In the genomic region with DNA sequence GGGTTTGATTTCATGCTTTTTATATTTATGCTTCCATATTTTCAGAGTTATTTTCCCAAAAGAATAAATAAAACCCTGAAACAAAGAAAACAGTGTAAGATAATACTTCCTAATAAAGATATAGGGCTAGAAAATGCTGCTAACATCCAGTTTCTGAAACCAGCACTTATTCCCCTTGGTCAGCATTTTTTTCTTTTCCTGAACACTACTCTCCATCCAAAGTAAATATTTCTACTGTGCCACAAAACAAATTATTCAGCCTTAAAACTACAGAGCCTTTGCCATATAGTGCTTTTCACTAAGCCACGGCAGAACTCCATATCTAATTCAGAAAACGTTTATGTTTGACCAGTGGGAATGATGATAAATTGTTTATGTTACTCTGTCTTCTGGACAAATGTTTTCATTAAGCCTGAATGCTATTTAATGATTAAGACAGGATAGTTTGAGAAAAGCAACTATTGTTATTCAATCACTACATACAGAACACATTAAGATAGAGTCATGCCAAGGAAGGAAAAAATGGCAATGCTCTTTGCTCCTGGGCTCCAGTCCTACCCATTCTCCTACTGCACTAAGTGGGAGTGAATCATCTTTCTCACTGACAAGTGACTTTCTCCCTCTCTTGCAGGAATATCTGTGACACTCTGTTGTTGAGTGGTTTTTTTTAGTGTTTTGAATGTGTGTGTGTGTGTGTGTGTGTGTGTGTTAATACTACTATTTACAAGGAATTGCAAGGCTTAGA, we compare ENCODE assay signal across 20 cellular contexts.
DNase-seq lines count a peak whose midpoint lies in the region; ATAC-seq and TF ChIP-seq lines count a peak whose summit lies in the region.
"Had no signal": no experiment of that assay in that cellular context is flagged by ENCODE, and none has a peak within 500 bp of the region (broad histone marks: within the 10 kb centered on the region; RNA-seq: fewer than 3 reads in every experiment).

No MANE protein-coding gene starts in this region.

- POLR2A ChIA-PET in activated CD4-positive, alpha-beta memory T cell treated with anti-CD3 and anti-CD28 coated beads, Interleukin-2, amount 10 ng/mL, durations not matched to agents 7 days and 5 days (lab: Charles Lee): no interaction called here

- H3K36me3 ChIP-seq in left ventricle myocardium inferior (no peaks in the 10 kb centered on the region), hepatocyte (replicated peaks; ENCODE audit: insufficient read depth, low read depth) (no peaks in the 10 kb centered on the region)

- WGBS in right cardiac atrium: 33% methylated on average over 2 of the region's 2 CpGs
- 46% methylated on average over 2 of the region's 2 CpGs for WGBS in hepatocyte (ENCODE audit: low lambda C conversion rate, missing lambda C conversion rate)

- H2AFZ ChIP-seq in hepatocyte: no peak overlapping the region

- intact Hi-C loops in right cardiac atrium (cut with DNase I) (no loop called here), left ventricle myocardium inferior (cut with micrococcal nuclease) (no loop called here)

- no peaks in the 10 kb centered on the region for H4K20me1 ChIP-seq in hepatocyte (ENCODE audit: insufficient read depth, poor library complexity, severe bottlenecking)

- H3K27me3 ChIP-seq in right cardiac atrium (ENCODE audit: control insufficient read depth, insufficient read depth) (no peaks in the 10 kb centered on the region), left ventricle myocardium inferior (ENCODE audit: low read depth) (no peaks in the 10 kb centered on the region), hepatocyte (no peaks in the 10 kb centered on the region)

- CTCF ChIA-PET in activated CD4-positive, alpha-beta memory T cell treated with anti-CD3 and anti-CD28 coated beads, Interleukin-2, amount 10 ng/mL, durations not matched to agents 7 days and 5 days (lab: Charles Lee): no interaction called here

- no peak overlapping the region for H3K27ac Mint-ChIP-seq in activated CD4-positive, alpha-beta memory T cell treated with anti-CD3 and anti-CD28 coated beads, Interleukin-2, amount 10 ng/mL, durations not matched to agents 7 days and 5 days
- H3K27ac Mint-ChIP-seq: CD4-positive, alpha-beta T cell; H9; IgD-negative memory B cell had no signal

- H3K4me3 ChIP-seq in right cardiac atrium (ENCODE audit: low read length) (no peak overlapping the region), left ventricle myocardium inferior (no peak overlapping the region), astrocyte of the spinal cord (ENCODE audit: low read depth, low read length) (no peak overlapping the region), fibroblast of the aortic adventitia (ENCODE audit: low read depth, low read length) (no peak overlapping the region), hepatocyte (no peak overlapping the region)

- H3K4me3 Mint-ChIP-seq in activated CD4-positive, alpha-beta memory T cell treated with anti-CD3 and anti-CD28 coated beads, Interleukin-2, amount 10 ng/mL, durations not matched to agents 7 days and 5 days: no peak overlapping the region
- H3K4me3 Mint-ChIP-seq: CD4-positive, alpha-beta T cell; H9; IgD-negative memory B cell had no signal

- H3K36me3 Mint-ChIP-seq in activated CD4-positive, alpha-beta memory T cell treated with anti-CD3 and anti-CD28 coated beads, Interleukin-2, amount 10 ng/mL, durations not matched to agents 7 days and 5 days (ENCODE audit: low read depth): no peaks in the 10 kb centered on the region
- H3K36me3 Mint-ChIP-seq: IgD-negative memory B cell had no signal

- no peaks in the 10 kb centered on the region for H3K4me1 Mint-ChIP-seq in activated CD4-positive, alpha-beta memory T cell treated with anti-CD3 and anti-CD28 coated beads, Interleukin-2, amount 10 ng/mL, durations not matched to agents 7 days and 5 days
- H3K4me1 Mint-ChIP-seq: H9, IgD-negative memory B cell had no signal

- H3K9me2 ChIP-seq in hepatocyte (replicated peaks; ENCODE audit: insufficient read depth): no peaks in the 10 kb centered on the region

- ATAC-seq in right cardiac atrium: peak; percentile 56 to 60
- ATAC-seq: Right ventricle myocardium inferior had no signal

- no peaks in the 10 kb centered on the region for H3K79me2 ChIP-seq in hepatocyte

- H3K4me2 ChIP-seq in hepatocyte: no peak overlapping the region

- TF ChIP-seq CTCF in left ventricle myocardium inferior (IDR thresholded peaks at IDR 0.05; ENCODE audit: borderline replicate concordance) (no peak), astrocyte of the spinal cord (IDR thresholded peaks at IDR 0.05; ENCODE audit: low read depth, low read length) (no peak), fibroblast of the aortic adventitia (IDR thresholded peaks at IDR 0.05; ENCODE audit: insufficient read depth, low read length) (no peak), hepatocyte (IDR thresholded peaks at IDR 0.05; ENCODE audit: poor library complexity) (no peak)

- H3K9me3 ChIP-seq in right cardiac atrium (ENCODE audit: control insufficient read depth, low read length) (no peaks in the 10 kb centered on the region), left ventricle myocardium inferior (replicated peaks) (no peaks in the 10 kb centered on the region), hepatocyte (ENCODE audit: low read depth) (no peaks in the 10 kb centered on the region)

- in situ Hi-C loops in astrocyte of the spinal cord (cut with HindIII; ENCODE audit: low sequenced_read_pairs): no loop called here

- DNase-seq in right cardiac atrium (no peak), left ventricle myocardium inferior (no peak), astrocyte of the spinal cord (ENCODE audit: low read depth, low spot score) (peak; percentile 45), fibroblast of the aortic adventitia (ENCODE audit: low read depth) (peak; percentile 51), COR-L47 (lab: John Stamatoyannopoulos, UW) (no peak), HuH-7 (ENCODE audit: low spot score) (no peak), hepatocyte (ENCODE audit: low spot score) (no peak)
- no peak for DNase-seq in activated CD4-positive, alpha-beta memory T cell treated with anti-CD3 and anti-CD28 coated beads, Interleukin-2, amount 10 ng/mL, durations not matched to agents 7 days and 5 days
- DNase-seq: CD4-positive, alpha-beta T cell; DMS79; H9; Kasumi-1; MM.1S; NCI-H1092 treated with DMSO at 0.1 percent for 48 hours; NCI-H146; NCI-H2029 treated with DMSO at 0.1 percent for 48 hours; NCI-H2171 treated with DMSO at 0.1 percent for 48 hours; NCI-H446 treated with DMSO at 0.1 percent for 48 hours had no signal

- no peaks in the 10 kb centered on the region for H3K27me3 Mint-ChIP-seq in activated CD4-positive, alpha-beta memory T cell treated with anti-CD3 and anti-CD28 coated beads, Interleukin-2, amount 10 ng/mL, durations not matched to agents 7 days and 5 days
- H3K27me3 Mint-ChIP-seq: CD4-positive, alpha-beta T cell; IgD-negative memory B cell had no signal

- H3K27ac ChIP-seq in right cardiac atrium (ENCODE audit: low read length): no peak overlapping the region
- no peak overlapping the region for H3K27ac ChIP-seq in left ventricle myocardium inferior (replicated peaks)
- no peak overlapping the region for H3K27ac ChIP-seq in hepatocyte

- H3K4me1 ChIP-seq in right cardiac atrium (ENCODE audit: control insufficient read depth, insufficient read depth, low read length) (no peaks in the 10 kb centered on the region), left ventricle myocardium inferior (no peaks in the 10 kb centered on the region), hepatocyte (ENCODE audit: insufficient read depth) (no peaks in the 10 kb centered on the region)

- no peaks in the 10 kb centered on the region for H3K9me3 Mint-ChIP-seq in activated CD4-positive, alpha-beta memory T cell treated with anti-CD3 and anti-CD28 coated beads, Interleukin-2, amount 10 ng/mL, durations not matched to agents 7 days and 5 days
- H3K9me3 Mint-ChIP-seq: CD4-positive, alpha-beta T cell; H9 had no signal

Comparison
In these comparisons a context has a peak if more than half of its experiments do, and no peak if none do; other contexts are left out.
1. DNase-seq: peak in astrocyte of the spinal cord (single experiment) and fibroblast of the aortic adventitia (single experiment); none in right cardiac atrium (0 of 3), left ventricle myocardium inferior (single experiment), COR-L47 (single experiment), HuH-7 (single experiment), hepatocyte (single experiment) and activated CD4-positive, alpha-beta memory T cell treated with anti-CD3 and anti-CD28 coated beads, Interleukin-2, amount 10 ng/mL, durations not matched to agents 7 days and 5 days (single experiment).